Comparison of ENCODE assay signal across 8 cellular contexts in the genomic region with DNA sequence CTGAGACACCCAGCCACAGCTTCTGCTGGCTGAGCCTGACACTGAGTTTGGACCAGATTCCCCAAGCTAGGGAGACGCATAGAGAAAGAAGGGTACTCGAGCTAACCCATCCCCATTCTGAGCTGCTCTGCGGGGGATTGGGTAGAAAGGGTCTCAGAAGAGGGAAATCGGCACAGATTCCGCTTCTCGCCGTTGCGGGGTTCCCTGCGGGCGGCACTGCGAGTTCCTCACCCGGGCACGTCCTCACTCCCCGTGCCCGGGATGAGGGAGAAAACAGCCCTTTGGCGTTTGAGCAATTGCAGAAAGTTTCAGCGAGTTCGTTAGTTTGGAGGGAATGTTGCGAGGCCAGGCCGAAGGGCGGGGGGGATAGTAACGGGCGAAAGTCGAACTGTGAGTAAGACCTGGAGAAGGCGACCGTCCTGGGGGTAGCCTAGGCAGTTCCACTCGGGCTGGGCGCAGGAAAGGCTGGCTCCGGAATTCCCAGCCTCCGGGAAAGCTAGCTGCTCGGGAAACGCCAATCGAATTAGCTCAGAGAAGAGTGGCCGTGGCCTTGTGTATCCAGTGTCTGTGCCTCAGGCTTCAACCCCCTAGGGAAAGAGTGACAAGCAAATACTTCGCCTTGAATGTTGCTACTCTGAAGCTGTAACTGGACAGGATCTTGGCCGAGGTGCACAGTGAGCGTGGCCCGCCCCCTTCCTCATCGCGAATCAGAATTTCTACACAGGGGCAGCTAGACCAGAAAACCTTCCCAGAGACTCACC. TPM values are rescaled to one million over a fixed set of nuclear protein-coding genes. Genes with fewer than 3 reads are reported as not detected.
DNase-seq lines count a peak whose midpoint lies in the region; ATAC-seq and TF ChIP-seq lines count a peak whose summit lies in the region.

No MANE protein-coding gene starts in this region.

- H3K27me3 ChIP-seq in BJ (ENCODE audit: control insufficient read depth, insufficient read depth, low read length) = no peaks in the 10 kb centered on the region

- no peak for DNase-seq in BJ (ENCODE audit: low read depth)
- peak; percentile 34 for DNase-seq in NCI-H82 treated with DMSO at 0.1 percent for 48 hours (lab: John Stamatoyannopoulos, UW; ENCODE audit: unreplicated experiment)
- peak; percentile 72 for DNase-seq in fibroblast of mammary gland (ENCODE audit: low read depth)
- DNase-seq in non-pigmented ciliary epithelial cell (ENCODE audit: low read depth) = peak; percentile 11
- DNase-seq in NCI-H2029 (lab: John Stamatoyannopoulos, UW) = no peak

- no peaks in the 10 kb centered on the region for H3K36me3 ChIP-seq in BJ (ENCODE audit: control insufficient read depth, insufficient read depth, low read length)

- H3K4me3 ChIP-seq in BJ (ENCODE audit: low read depth, low read length) (peak overlapping the region; percentile 56), fibroblast of mammary gland (ENCODE audit: control insufficient read depth, low read depth, low read length) (peak overlapping the region; percentile 94)

- ATAC-seq in HG02981 (IDR thresholded peaks at IDR 0.05; ENCODE audit: unreplicated experiment) = no peak
- no peak for ATAC-seq in HG02571 (IDR thresholded peaks at IDR 0.05; ENCODE audit: unreplicated experiment)
- ATAC-seq in GM18861 (IDR thresholded peaks at IDR 0.05; ENCODE audit: unreplicated experiment) = no peak

- POLR2A ChIA-PET in BJ (lab: Charles Lee) = no interaction called here

- TF ChIP-seq CTCF in BJ (IDR thresholded peaks at IDR 0.05; ENCODE audit: insufficient read depth, low read depth, low read length) = no peak
- no peak for TF ChIP-seq CTCF in fibroblast of mammary gland (conservative IDR thresholded peaks at IDR 0.05; ENCODE audit: control insufficient read depth, insufficient read depth, low read depth, low read length)

- CTCF ChIA-PET in BJ (lab: Yijun Ruan, JAX) = interaction anchor here (1.0 to 2.2 kb wide), 4 partner anchors 18 to 346 kb away, joined by 3 to 8 read pairs (median 3); no protein-coding TSS in a partner anchor

RNA-seq across cellular contexts. Expression of gene PTGFR, which starts 0.7 kb away (rescaled TPM):
- polyA plus RNA-seq in BJ (2011; rRNA removed) = 4.1 and 7.8 TPM in 2 replicates
- 3.8 and 4.2 TPM in 2 replicates for polyA minus RNA-seq in BJ (2011; rRNA and poly(A)+ RNA removed)

Comparison
In these comparisons a context has a peak if more than half of its experiments do, and no peak if none do; other contexts are left out.
1. DNase-seq: peak in NCI-H82 treated with DMSO at 0.1 percent for 48 hours (single experiment), fibroblast of mammary gland (single experiment) and non-pigmented ciliary epithelial cell (single experiment); none in BJ (single experiment) and NCI-H2029 (single experiment).